In genomic region chr18:76528477-76529432, GRCh38 we compare ENCODE assay signal across 1 cellular context.
A peak's percentile ranks its signal among the peaks of the same experiment; 100 is the strongest.
TF ChIP-seq lines count a peak whose summit lies in the region.

No MANE protein-coding gene starts in this region.

TF ChIP-seq in HepG2, 621 proteins besides CTCF, POLR2A, EP300 and RAD21 (continued from another document and continues in another):
- TF ChIP-seq, protein P1, sequence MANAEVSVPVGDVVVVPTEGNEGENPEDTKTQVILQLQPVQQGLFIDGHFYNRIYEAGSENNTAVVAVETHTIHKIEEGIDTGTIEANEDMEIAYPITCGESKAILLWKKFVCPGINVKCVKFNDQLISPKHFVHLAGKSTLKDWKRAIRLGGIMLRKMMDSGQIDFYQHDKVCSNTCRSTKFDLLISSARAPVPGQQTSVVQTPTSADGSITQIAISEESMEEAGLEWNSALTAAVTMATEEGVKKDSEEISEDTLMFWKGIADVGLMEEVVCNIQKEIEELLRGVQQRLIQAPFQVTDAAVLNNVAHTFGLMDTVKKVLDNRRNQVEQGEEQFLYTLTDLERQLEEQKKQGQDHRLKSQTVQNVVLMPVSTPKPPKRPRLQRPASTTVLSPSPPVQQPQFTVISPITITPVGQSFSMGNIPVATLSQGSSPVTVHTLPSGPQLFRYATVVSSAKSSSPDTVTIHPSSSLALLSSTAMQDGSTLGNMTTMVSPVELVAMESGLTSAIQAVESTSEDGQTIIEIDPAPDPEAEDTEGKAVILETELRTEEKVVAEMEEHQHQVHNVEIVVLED (CRISPR knock-in tag; IDR thresholded peaks at IDR 0.05; ENCODE audit: borderline replicate concordance): no peak; the same call in 1 of the 2 replicates
- TF ChIP-seq ZBTB37 (CRISPR knock-in tag; IDR thresholded peaks at IDR 0.05): no peak
- TF ChIP-seq ATF2 (CRISPR knock-in tag; IDR thresholded peaks at IDR 0.05): no peak
- no peak for TF ChIP-seq ZFP62 (CRISPR knock-in tag; IDR thresholded peaks at IDR 0.05)
- TF ChIP-seq HMGA1 (CRISPR knock-in tag; conservative IDR thresholded peaks at IDR 0.05): no peak
- TF ChIP-seq ZNF367 (CRISPR knock-in tag; IDR thresholded peaks at IDR 0.05; ENCODE audit: borderline replicate concordance): no peak
- TF ChIP-seq, protein P2, sequence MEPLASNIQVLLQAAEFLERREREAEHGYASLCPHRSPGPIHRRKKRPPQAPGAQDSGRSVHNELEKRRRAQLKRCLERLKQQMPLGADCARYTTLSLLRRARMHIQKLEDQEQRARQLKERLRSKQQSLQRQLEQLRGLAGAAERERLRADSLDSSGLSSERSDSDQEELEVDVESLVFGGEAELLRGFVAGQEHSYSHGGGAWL (CRISPR knock-in tag; IDR thresholded peaks at IDR 0.05): no peak
- TF ChIP-seq LCORL (IDR thresholded peaks at IDR 0.05): no peak
- TF ChIP-seq LCORL (CRISPR knock-in tag; IDR thresholded peaks at IDR 0.05): 0 out of 2 replicates have a peak, but pooled peaks have one; percentile 22
- no peak for TF ChIP-seq SIX4 (CRISPR knock-in tag; IDR thresholded peaks at IDR 0.05)
- TF ChIP-seq HDAC6 (IDR thresholded peaks at IDR 0.05; ENCODE audit: low read depth, low read length): no peak
- 0 out of 2 replicates have a peak, but pooled peaks have one; percentile 40 for TF ChIP-seq TGIF2 (CRISPR knock-in tag; IDR thresholded peaks at IDR 0.05)
- no peak for TF ChIP-seq HCFC1 (IDR thresholded peaks at IDR 0.05; ENCODE audit: low read depth, low read length)
- TF ChIP-seq THAP9 (CRISPR knock-in tag; IDR thresholded peaks at IDR 0.05; ENCODE audit: borderline replicate concordance): no peak; the same call in 1 of the 2 replicates
- 0 out of 2 replicates have a peak, but pooled peaks have one; percentile 75 for TF ChIP-seq ZNF558 (CRISPR knock-in tag; IDR thresholded peaks at IDR 0.05; ENCODE audit: borderline replicate concordance)
- no peak for TF ChIP-seq ZNF839 (CRISPR knock-in tag; IDR thresholded peaks at IDR 0.05; ENCODE audit: borderline replicate concordance)
- TF ChIP-seq, protein P3, sequence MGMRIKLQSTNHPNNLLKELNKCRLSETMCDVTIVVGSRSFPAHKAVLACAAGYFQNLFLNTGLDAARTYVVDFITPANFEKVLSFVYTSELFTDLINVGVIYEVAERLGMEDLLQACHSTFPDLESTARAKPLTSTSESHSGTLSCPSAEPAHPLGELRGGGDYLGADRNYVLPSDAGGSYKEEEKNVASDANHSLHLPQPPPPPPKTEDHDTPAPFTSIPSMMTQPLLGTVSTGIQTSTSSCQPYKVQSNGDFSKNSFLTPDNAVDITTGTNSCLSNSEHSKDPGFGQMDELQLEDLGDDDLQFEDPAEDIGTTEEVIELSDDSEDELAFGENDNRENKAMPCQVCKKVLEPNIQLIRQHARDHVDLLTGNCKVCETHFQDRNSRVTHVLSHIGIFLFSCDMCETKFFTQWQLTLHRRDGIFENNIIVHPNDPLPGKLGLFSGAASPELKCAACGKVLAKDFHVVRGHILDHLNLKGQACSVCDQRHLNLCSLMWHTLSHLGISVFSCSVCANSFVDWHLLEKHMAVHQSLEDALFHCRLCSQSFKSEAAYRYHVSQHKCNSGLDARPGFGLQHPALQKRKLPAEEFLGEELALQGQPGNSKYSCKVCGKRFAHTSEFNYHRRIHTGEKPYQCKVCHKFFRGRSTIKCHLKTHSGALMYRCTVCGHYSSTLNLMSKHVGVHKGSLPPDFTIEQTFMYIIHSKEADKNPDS (CRISPR knock-in tag; IDR thresholded peaks at IDR 0.05): no peak
- no peak for TF ChIP-seq DNMT1 (CRISPR knock-in tag; IDR thresholded peaks at IDR 0.05)
- TF ChIP-seq SIX1 (CRISPR knock-in tag; IDR thresholded peaks at IDR 0.05; ENCODE audit: borderline replicate concordance): no peak
- no peak for TF ChIP-seq CREB3 (CRISPR knock-in tag; IDR thresholded peaks at IDR 0.05)
- TF ChIP-seq POGK (CRISPR knock-in tag; conservative IDR thresholded peaks at IDR 0.05): no peak
- TF ChIP-seq SMAD9 (CRISPR knock-in tag; IDR thresholded peaks at IDR 0.05): no peak
- TF ChIP-seq ZNF768 (CRISPR knock-in tag; IDR thresholded peaks at IDR 0.05): no peak
- TF ChIP-seq, protein P4, sequence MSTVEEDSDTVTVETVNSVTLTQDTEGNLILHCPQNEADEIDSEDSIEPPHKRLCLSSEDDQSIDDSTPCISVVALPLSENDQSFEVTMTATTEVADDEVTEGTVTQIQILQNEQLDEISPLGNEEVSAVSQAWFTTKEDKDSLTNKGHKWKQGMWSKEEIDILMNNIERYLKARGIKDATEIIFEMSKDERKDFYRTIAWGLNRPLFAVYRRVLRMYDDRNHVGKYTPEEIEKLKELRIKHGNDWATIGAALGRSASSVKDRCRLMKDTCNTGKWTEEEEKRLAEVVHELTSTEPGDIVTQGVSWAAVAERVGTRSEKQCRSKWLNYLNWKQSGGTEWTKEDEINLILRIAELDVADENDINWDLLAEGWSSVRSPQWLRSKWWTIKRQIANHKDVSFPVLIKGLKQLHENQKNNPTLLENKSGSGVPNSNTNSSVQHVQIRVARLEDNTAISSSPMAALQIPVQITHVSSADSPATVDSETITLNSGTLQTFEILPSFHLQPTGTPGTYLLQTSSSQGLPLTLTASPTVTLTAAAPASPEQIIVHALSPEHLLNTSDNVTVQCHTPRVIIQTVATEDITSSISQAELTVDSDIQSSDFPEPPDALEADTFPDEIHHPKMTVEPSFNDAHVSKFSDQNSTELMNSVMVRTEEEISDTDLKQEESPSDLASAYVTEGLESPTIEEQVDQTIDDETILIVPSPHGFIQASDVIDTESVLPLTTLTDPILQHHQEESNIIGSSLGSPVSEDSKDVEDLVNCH (CRISPR knock-in tag; IDR thresholded peaks at IDR 0.05): no peak
- TF ChIP-seq, protein P5, sequence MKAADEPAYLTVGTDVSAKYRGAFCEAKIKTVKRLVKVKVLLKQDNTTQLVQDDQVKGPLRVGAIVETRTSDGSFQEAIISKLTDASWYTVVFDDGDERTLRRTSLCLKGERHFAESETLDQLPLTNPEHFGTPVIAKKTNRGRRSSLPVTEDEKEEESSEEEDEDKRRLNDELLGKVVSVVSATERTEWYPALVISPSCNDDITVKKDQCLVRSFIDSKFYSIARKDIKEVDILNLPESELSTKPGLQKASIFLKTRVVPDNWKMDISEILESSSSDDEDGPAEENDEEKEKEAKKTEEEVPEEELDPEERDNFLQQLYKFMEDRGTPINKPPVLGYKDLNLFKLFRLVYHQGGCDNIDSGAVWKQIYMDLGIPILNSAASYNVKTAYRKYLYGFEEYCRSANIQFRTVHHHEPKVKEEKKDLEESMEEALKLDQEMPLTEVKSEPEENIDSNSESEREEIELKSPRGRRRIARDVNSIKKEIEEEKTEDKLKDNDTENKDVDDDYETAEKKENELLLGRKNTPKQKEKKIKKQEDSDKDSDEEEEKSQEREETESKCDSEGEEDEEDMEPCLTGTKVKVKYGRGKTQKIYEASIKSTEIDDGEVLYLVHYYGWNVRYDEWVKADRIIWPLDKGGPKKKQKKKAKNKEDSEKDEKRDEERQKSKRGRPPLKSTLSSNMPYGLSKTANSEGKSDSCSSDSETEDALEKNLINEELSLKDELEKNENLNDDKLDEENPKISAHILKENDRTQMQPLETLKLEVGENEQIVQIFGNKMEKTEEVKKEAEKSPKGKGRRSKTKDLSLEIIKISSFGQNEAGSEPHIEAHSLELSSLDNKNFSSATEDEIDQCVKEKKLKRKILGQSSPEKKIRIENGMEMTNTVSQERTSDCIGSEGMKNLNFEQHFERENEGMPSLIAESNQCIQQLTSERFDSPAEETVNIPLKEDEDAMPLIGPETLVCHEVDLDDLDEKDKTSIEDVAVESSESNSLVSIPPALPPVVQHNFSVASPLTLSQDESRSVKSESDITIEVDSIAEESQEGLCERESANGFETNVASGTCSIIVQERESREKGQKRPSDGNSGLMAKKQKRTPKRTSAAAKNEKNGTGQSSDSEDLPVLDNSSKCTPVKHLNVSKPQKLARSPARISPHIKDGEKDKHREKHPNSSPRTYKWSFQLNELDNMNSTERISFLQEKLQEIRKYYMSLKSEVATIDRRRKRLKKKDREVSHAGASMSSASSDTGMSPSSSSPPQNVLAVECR (CRISPR knock-in tag; IDR thresholded peaks at IDR 0.05; ENCODE audit: borderline replicate concordance): peak; percentile 61; the same call in 1 of the 2 replicates
- TF ChIP-seq NFE2L2 (IDR thresholded peaks at IDR 0.05; ENCODE audit: low read length): no peak
- no peak for TF ChIP-seq TIGD3 (CRISPR knock-in tag; IDR thresholded peaks at IDR 0.05; ENCODE audit: borderline replicate concordance)
- TF ChIP-seq, protein P6, sequence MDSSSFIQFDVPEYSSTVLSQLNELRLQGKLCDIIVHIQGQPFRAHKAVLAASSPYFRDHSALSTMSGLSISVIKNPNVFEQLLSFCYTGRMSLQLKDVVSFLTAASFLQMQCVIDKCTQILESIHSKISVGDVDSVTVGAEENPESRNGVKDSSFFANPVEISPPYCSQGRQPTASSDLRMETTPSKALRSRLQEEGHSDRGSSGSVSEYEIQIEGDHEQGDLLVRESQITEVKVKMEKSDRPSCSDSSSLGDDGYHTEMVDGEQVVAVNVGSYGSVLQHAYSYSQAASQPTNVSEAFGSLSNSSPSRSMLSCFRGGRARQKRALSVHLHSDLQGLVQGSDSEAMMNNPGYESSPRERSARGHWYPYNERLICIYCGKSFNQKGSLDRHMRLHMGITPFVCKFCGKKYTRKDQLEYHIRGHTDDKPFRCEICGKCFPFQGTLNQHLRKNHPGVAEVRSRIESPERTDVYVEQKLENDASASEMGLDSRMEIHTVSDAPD (CRISPR knock-in tag; IDR thresholded peaks at IDR 0.05): no peak
- TF ChIP-seq THAP7 (CRISPR knock-in tag; IDR thresholded peaks at IDR 0.05): no peak
- no peak for TF ChIP-seq FOXM1 (CRISPR knock-in tag; IDR thresholded peaks at IDR 0.05)
- TF ChIP-seq ZNF30 (CRISPR knock-in tag; IDR thresholded peaks at IDR 0.05): no peak
